Comparison of ENCODE assay signal across 9 cellular contexts in genomic region chr1:58739851-58740466, GRCh38. TPM values are rescaled to one million over a fixed set of nuclear protein-coding genes. Genes with fewer than 3 reads are reported as not detected.
DNase-seq lines count a peak whose midpoint lies in the region; ATAC-seq and TF ChIP-seq lines count a peak whose summit lies in the region.
"Had no signal": no experiment of that assay in that cellular context is flagged by ENCODE, and none has a peak within 500 bp of the region (broad histone marks: within the 10 kb centered on the region; RNA-seq: fewer than 3 reads in every experiment).

No MANE protein-coding gene starts in this region.

- CTCF ChIA-PET in naive thymus-derived CD4-positive, alpha-beta T cell (lab: Charles Lee), result interaction anchor here (1.1 to 7.6 kb wide), 6 partner anchors 14 to 1021 kb away, joined by 3 to 72 read pairs (median 5); no protein-coding TSS in a partner anchor

- no peak overlapping the region for H3K27ac Mint-ChIP-seq in naive thymus-derived CD4-positive, alpha-beta T cell
- H3K27ac Mint-ChIP-seq: stimulated activated naive CD8-positive, alpha-beta T cell treated with anti-CD3 and anti-CD28 coated beads, Interleukin-15, amount 100 ng/mL, for 72 hours had no signal

- H3K36me3 Mint-ChIP-seq in naive thymus-derived CD4-positive, alpha-beta T cell, result peaks cover 0 to 3% (median 0%) of the 10 kb centered on the region in 5 donors

- H3K9me3 ChIP-seq in naive thymus-derived CD4-positive, alpha-beta T cell (ENCODE audit: control insufficient read depth in 2 of 3, low read length in 3 of 3), result no peaks in the 10 kb centered on the region

- no peaks in the 10 kb centered on the region for H3K4me1 ChIP-seq in naive thymus-derived CD4-positive, alpha-beta T cell (ENCODE audit: control insufficient read depth in 2 of 2, insufficient read depth in 2 of 2, low read length in 2 of 2)

- no peaks in the 10 kb centered on the region for H3K36me3 ChIP-seq in naive thymus-derived CD4-positive, alpha-beta T cell (ENCODE audit: control insufficient read depth in 2 of 3, insufficient read depth in 3 of 3, low read length in 3 of 3)

- no peak overlapping the region for H3K4me3 ChIP-seq in epithelial cell of esophagus (ENCODE audit: low read length)
- H3K4me3 ChIP-seq in naive thymus-derived CD4-positive, alpha-beta T cell (ENCODE audit: low read length), result no peak overlapping the region

- no peak overlapping the region for H3K4me3 Mint-ChIP-seq in naive thymus-derived CD4-positive, alpha-beta T cell
- H3K4me3 Mint-ChIP-seq: stimulated activated naive CD8-positive, alpha-beta T cell treated with anti-CD3 and anti-CD28 coated beads, Interleukin-15, amount 100 ng/mL, for 72 hours had no signal

- ATAC-seq in Right ventricle myocardium superior (ENCODE audit: poor library complexity) (peak; percentile 79), Right ventricle myocardium inferior (no peak), GM18520 (IDR thresholded peaks at IDR 0.05; ENCODE audit: unreplicated experiment) (no peak), HG03045 (IDR thresholded peaks at IDR 0.05; ENCODE audit: unreplicated experiment) (no peak)
- ATAC-seq in naive thymus-derived CD4-positive, alpha-beta T cell, result peak; percentile 70
- ATAC-seq: stimulated activated naive CD8-positive, alpha-beta T cell treated with anti-CD3 and anti-CD28 coated beads, Interleukin-15, amount 100 ng/mL, for 72 hours had no signal

- peaks cover 0 to 5% (median 3%) of the 10 kb centered on the region in 5 donors for H3K27me3 Mint-ChIP-seq in naive thymus-derived CD4-positive, alpha-beta T cell

- H3K27me3 ChIP-seq in naive thymus-derived CD4-positive, alpha-beta T cell (ENCODE audit: control insufficient read depth in 2 of 2, insufficient read depth in 2 of 2, low read length in 2 of 2), result no peaks in the 10 kb centered on the region

- intact Hi-C loops in Right ventricle myocardium superior (cut with DNase I) (loop anchor here (5.0 kb wide), 1 partner anchor 957 kb away; no protein-coding TSS in a partner anchor), Right ventricle myocardium inferior (cut with DNase I) (loop anchor here (1.0 kb wide), 2 partner anchors 29 to 1019 kb away; no protein-coding TSS in a partner anchor)
- intact Hi-C loops in naive thymus-derived CD4-positive, alpha-beta T cell (cut with micrococcal nuclease), result loop anchor here (1.0 to 10.0 kb wide), 10 partner anchors 29 to 1908 kb away; partner anchors contain the start of gene FGGY (in 1 of the 2)

- peaks cover 0 to 14% (median 0%) of the 10 kb centered on the region in 7 donors for H3K4me1 Mint-ChIP-seq in naive thymus-derived CD4-positive, alpha-beta T cell
- H3K4me1 Mint-ChIP-seq: stimulated activated naive CD8-positive, alpha-beta T cell treated with anti-CD3 and anti-CD28 coated beads, Interleukin-15, amount 100 ng/mL, for 72 hours had no signal

- H3K9me3 Mint-ChIP-seq in naive thymus-derived CD4-positive, alpha-beta T cell, result peaks cover 0 to 2% (median 0%) of the 10 kb centered on the region in 11 donors
- H3K9me3 Mint-ChIP-seq: stimulated activated naive CD8-positive, alpha-beta T cell treated with anti-CD3 and anti-CD28 coated beads, Interleukin-15, amount 100 ng/mL, for 72 hours had no signal

- TF ChIP-seq CTCF in epithelial cell of esophagus (IDR thresholded peaks at IDR 0.05; ENCODE audit: insufficient read depth, low read depth, low read length, missing control alignments), result peak; percentile 69

- DNase-seq in Right ventricle myocardium superior, result no peak
- no peak for DNase-seq in Right ventricle myocardium inferior (ENCODE audit: missing footprints)
- peak; percentile 77 for DNase-seq in NCI-H128 (lab: John Stamatoyannopoulos, UW; ENCODE audit: unreplicated experiment)
- DNase-seq in SK-MEL-5 (ENCODE audit: low read depth, low spot score), result peak; percentile 68
- DNase-seq in epithelial cell of esophagus (ENCODE audit: low read depth), result peak; percentile 67
- peak in 7 of 9 donors; percentile 36 to 68 (median 62) for DNase-seq in naive thymus-derived CD4-positive, alpha-beta T cell

- H3K27ac ChIP-seq in naive thymus-derived CD4-positive, alpha-beta T cell (ENCODE audit: low read depth, low read length), result no peak overlapping the region

- POLR2A ChIA-PET in naive thymus-derived CD4-positive, alpha-beta T cell (lab: Charles Lee), result no interaction called here

- in situ Hi-C loops in SK-MEL-5 (cut with HindIII; ENCODE audit: low pct_unique_long_range_greater_than_20kb, low sequenced_read_pairs), result no loop called here

RNA-seq across cellular contexts. Expression of gene MYSM1, which starts 40.1 kb away (rescaled TPM):
- total RNA-seq in Right ventricle myocardium superior (20.3 TPM), Right ventricle myocardium inferior (19.8 TPM)
- total RNA-seq in SK-MEL-5 (2014; rRNA removed; shearing (Covaris generic)), result 21.5 and 22.1 TPM in 2 replicates
- 12.0 and 12.9 TPM in 2 replicates for polyA plus RNA-seq in SK-MEL-5 (2015; cell fraction: cytosol; rRNA removed)
- polyA plus RNA-seq in SK-MEL-5 (2015; cell fraction: nucleus; rRNA removed), result 292 and 347 TPM in 2 replicates
- 10 to 100 TPM; 50.6 to 72.1 (median 54.1) TPM for total RNA-seq in naive thymus-derived CD4-positive, alpha-beta T cell
- polyA plus RNA-seq in naive thymus-derived CD4-positive, alpha-beta T cell, result 10 to 100 TPM in 1 of 2 donors, 1 to 10 TPM in 1; 5.4 to 19.1 TPM

RNA-seq across cellular contexts. Expression of gene JUN, which starts 43.9 kb away (rescaled TPM):
- total RNA-seq in Right ventricle myocardium superior (54.8 TPM), Right ventricle myocardium inferior (64.2 TPM)
- total RNA-seq in SK-MEL-5 (2014; rRNA removed; shearing (Covaris generic)), result 4.1 and 5.4 TPM in 2 replicates
- polyA plus RNA-seq in SK-MEL-5 (2015; cell fraction: cytosol; rRNA removed), result 11.6 and 12.0 TPM in 2 replicates
- 14.0 and 24.8 TPM in 2 replicates for polyA plus RNA-seq in SK-MEL-5 (2015; cell fraction: nucleus; rRNA removed)
- 1,000 to 10,000 TPM in 2 of 5 experiments, 10 to 100 TPM in 3; 17.9 to 1,362 (median 41.2) TPM for total RNA-seq in naive thymus-derived CD4-positive, alpha-beta T cell
- polyA plus RNA-seq in naive thymus-derived CD4-positive, alpha-beta T cell, result 10 to 100 TPM; 21.9 to 30.1 TPM

Comparison
In these comparisons a context has a peak if more than half of its experiments do, and no peak if none do; other contexts are left out.
1. ATAC-seq: peak in Right ventricle myocardium superior (single experiment) and naive thymus-derived CD4-positive, alpha-beta T cell (single experiment); none in Right ventricle myocardium inferior (single experiment), GM18520 (single experiment) and HG03045 (single experiment).
2. DNase-seq: peak in NCI-H128 (single experiment), SK-MEL-5 (single experiment), epithelial cell of esophagus (single experiment) and naive thymus-derived CD4-positive, alpha-beta T cell (7 of 9); none in Right ventricle myocardium superior (single experiment) and Right ventricle myocardium inferior (single experiment).